ENCODE assay signal across 1 cellular context in the genomic region with DNA sequence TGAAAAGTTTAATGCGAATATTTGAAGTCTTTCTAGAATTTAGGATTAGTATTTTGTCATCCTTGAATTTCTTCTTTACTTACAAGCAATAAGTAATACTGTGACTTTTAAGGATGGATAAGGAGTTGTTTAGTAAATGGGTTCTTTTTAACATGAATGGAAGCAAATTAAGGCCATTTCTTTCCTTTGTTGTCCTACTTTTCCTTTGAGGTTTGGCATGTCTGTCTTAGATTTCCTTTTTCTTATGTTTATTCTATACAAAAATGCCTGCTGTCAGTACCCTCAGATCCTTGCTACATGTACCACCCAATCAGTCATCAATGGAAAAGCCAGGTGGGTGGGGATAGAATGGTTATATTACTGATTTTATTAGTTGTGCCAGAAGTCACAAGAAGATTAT.
A peak's percentile ranks its signal among the peaks of the same experiment; 100 is the strongest.
TF ChIP-seq lines count a peak whose summit lies in the region.

No MANE protein-coding gene starts in this region.

TF ChIP-seq in GM23338, 12 proteins besides CTCF, POLR2A, EP300 and RAD21:
- TF ChIP-seq, protein P1, sequence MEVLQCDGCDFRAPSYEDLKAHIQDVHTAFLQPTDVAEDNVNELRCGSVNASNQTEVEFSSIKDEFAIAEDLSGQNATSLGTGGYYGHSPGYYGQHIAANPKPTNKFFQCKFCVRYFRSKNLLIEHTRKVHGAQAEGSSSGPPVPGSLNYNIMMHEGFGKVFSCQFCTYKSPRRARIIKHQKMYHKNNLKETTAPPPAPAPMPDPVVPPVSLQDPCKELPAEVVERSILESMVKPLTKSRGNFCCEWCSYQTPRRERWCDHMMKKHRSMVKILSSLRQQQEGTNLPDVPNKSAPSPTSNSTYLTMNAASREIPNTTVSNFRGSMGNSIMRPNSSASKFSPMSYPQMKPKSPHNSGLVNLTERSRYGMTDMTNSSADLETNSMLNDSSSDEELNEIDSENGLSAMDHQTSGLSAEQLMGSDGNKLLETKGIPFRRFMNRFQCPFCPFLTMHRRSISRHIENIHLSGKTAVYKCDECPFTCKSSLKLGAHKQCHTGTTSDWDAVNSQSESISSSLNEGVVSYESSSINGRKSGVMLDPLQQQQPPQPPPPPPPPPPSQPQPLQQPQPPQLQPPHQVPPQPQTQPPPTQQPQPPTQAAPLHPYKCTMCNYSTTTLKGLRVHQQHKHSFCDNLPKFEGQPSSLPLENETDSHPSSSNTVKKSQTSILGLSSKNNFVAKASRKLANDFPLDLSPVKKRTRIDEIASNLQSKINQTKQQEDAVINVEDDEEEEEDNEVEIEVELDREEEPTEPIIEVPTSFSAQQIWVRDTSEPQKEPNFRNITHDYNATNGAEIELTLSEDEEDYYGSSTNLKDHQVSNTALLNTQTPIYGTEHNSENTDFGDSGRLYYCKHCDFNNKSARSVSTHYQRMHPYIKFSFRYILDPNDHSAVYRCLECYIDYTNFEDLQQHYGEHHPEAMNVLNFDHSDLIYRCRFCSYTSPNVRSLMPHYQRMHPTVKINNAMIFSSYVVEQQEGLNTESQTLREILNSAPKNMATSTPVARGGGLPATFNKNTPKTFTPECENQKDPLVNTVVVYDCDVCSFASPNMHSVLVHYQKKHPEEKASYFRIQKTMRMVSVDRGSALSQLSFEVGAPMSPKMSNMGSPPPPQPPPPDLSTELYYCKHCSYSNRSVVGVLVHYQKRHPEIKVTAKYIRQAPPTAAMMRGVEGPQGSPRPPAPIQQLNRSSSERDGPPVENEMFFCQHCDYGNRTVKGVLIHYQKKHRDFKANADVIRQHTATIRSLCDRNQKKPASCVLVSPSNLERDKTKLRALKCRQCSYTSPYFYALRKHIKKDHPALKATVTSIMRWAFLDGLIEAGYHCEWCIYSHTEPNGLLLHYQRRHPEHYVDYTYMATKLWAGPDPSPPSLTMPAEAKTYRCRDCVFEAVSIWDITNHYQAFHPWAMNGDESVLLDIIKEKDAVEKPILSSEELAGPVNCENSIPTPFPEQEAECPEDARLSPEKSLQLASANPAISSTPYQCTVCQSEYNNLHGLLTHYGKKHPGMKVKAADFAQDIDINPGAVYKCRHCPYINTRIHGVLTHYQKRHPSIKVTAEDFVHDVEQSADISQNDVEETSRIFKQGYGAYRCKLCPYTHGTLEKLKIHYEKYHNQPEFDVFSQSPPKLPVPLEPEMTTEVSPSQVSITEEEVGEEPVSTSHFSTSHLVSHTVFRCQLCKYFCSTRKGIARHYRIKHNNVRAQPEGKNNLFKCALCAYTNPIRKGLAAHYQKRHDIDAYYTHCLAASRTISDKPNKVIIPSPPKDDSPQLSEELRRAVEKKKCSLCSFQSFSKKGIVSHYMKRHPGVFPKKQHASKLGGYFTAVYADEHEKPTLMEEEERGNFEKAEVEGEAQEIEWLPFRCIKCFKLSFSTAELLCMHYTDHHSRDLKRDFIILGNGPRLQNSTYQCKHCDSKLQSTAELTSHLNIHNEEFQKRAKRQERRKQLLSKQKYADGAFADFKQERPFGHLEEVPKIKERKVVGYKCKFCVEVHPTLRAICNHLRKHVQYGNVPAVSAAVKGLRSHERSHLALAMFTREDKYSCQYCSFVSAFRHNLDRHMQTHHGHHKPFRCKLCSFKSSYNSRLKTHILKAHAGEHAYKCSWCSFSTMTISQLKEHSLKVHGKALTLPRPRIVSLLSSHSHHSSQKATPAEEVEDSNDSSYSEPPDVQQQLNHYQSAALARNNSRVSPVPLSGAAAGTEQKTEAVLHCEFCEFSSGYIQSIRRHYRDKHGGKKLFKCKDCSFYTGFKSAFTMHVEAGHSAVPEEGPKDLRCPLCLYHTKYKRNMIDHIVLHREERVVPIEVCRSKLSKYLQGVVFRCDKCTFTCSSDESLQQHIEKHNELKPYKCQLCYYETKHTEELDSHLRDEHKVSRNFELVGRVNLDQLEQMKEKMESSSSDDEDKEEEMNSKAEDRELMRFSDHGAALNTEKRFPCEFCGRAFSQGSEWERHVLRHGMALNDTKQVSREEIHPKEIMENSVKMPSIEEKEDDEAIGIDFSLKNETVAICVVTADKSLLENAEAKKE (CRISPR knock-in tag; IDR thresholded peaks at IDR 0.05) = no peak
- peak; percentile 90 for TF ChIP-seq NANOG (IDR thresholded peaks at IDR 0.05; ENCODE audit: borderline replicate concordance)
